ENCODE assay signal across 1 cellular context in genomic region chr19:38229585-38230073, GRCh38.
TF ChIP-seq lines count a peak whose summit lies in the region.

No MANE protein-coding gene starts in this region.

TF ChIP-seq in endothelial cell of umbilical vein, 7 proteins besides CTCF, POLR2A, EP300 and RAD21:
- TF ChIP-seq MYC (IDR thresholded peaks at IDR 0.05; ENCODE audit: low read depth, low read length) (no peak), EZH2 (IDR thresholded peaks at IDR 0.05; ENCODE audit: borderline replicate concordance, low read depth, low read length, severe bottlenecking) (no peak), MAX (IDR thresholded peaks at IDR 0.05; ENCODE audit: insufficient read depth, insufficient read length) (no peak), JUN (IDR thresholded peaks at IDR 0.05; ENCODE audit: borderline replicate concordance, insufficient read depth, insufficient read length, low read depth) (no peak), POLR2AphosphoS5 (IDR thresholded peaks at IDR 0.05; ENCODE audit: insufficient read depth, low read depth, low read length) (no peak)
TF ChIP-seq in endothelial cell of umbilical vein: peak in this region for 0.
